In genomic region chr5:64768358-64769312, GRCh38 we compare ENCODE assay signal across 1 cellular context.
TF ChIP-seq lines count a peak whose summit lies in the region.

CWC27 (plus strand) TSS chr5:64768930; CDS start chr5:64769147, 217 bp downstream.
SREK1IP1 (minus strand) TSS chr5:64768691; CDS start chr5:64768517, 174 bp downstream.

TF ChIP-seq in HepG2, 621 proteins besides CTCF, POLR2A, EP300 and RAD21 (continued from another document and continues in another):
- no peak for TF ChIP-seq AHDC1 (CRISPR knock-in tag; IDR thresholded peaks at IDR 0.05; ENCODE audit: borderline replicate concordance)
- TF ChIP-seq ZNF570 (CRISPR knock-in tag; IDR thresholded peaks at IDR 0.05; ENCODE audit: borderline replicate concordance) = no peak
- TF ChIP-seq TEAD2 (CRISPR knock-in tag; IDR thresholded peaks at IDR 0.05) = no peak
- no peak for TF ChIP-seq BATF2 (CRISPR knock-in tag; IDR thresholded peaks at IDR 0.05)
- TF ChIP-seq ZNF761 (CRISPR knock-in tag; conservative IDR thresholded peaks at IDR 0.05) = peak; percentile 38; the same call in 1 of the 2 replicates
- TF ChIP-seq ZNF367 (CRISPR knock-in tag; IDR thresholded peaks at IDR 0.05; ENCODE audit: borderline replicate concordance) = no peak
- TF ChIP-seq SIN3A (IDR thresholded peaks at IDR 0.05; ENCODE audit: borderline replicate concordance, low read depth, low read length) = 0 out of 2 replicates have a peak, but pooled peaks have one; percentile 58
- no peak for TF ChIP-seq HNRNPH1 (optimal IDR thresholded peaks at IDR 0.05; ENCODE audit: low read depth, low read length)
- no peak; the same call in 1 of the 2 replicates for TF ChIP-seq HMG20A (CRISPR knock-in tag; IDR thresholded peaks at IDR 0.05; ENCODE audit: borderline replicate concordance)
- no peak for TF ChIP-seq CSRNP1 (CRISPR knock-in tag; IDR thresholded peaks at IDR 0.05)
- peak; percentile 57; the same call in 1 of the 2 replicates for TF ChIP-seq FOXA3 (CRISPR knock-in tag; IDR thresholded peaks at IDR 0.05)
- TF ChIP-seq IRF2 (CRISPR knock-in tag; IDR thresholded peaks at IDR 0.05) = peak; percentile 90
- TF ChIP-seq RBAK (CRISPR knock-in tag; IDR thresholded peaks at IDR 0.05) = no peak
- no peak for TF ChIP-seq MTF1 (CRISPR knock-in tag; IDR thresholded peaks at IDR 0.05)
- TF ChIP-seq PHF8 (CRISPR knock-in tag; IDR thresholded peaks at IDR 0.05) = peak; percentile 99
- no peak for TF ChIP-seq NCOA1 (CRISPR knock-in tag; IDR thresholded peaks at IDR 0.05)
- TF ChIP-seq HNRNPUL1 (IDR thresholded peaks at IDR 0.05; ENCODE audit: low read depth, low read length) = no peak
- TF ChIP-seq MXI1 (IDR thresholded peaks at IDR 0.05; ENCODE audit: borderline replicate concordance, low read depth, low read length) = no peak
- peak in 1 of 2 experiments; percentile 39; a peak in 1 of 4 replicates for TF ChIP-seq REST (IDR thresholded peaks at IDR 0.05; ENCODE audit: borderline replicate concordance in 1 of 2, low read depth in 1 of 2, low read length in 2 of 2)
- TF ChIP-seq SMAD9 (CRISPR knock-in tag; IDR thresholded peaks at IDR 0.05) = no peak
- TF ChIP-seq HCFC1 (IDR thresholded peaks at IDR 0.05; ENCODE audit: low read depth, low read length) = peak; percentile 64; the same call in 1 of the 2 replicates
- TF ChIP-seq MAZ (IDR thresholded peaks at IDR 0.05; ENCODE audit: borderline replicate concordance, low read depth, low read length) = peak; percentile 68; the same call in 1 of the 2 replicates
- TF ChIP-seq MAZ (CRISPR knock-in tag; IDR thresholded peaks at IDR 0.05; ENCODE audit: low read depth) = peak; percentile 78; the same call in 1 of the 2 replicates
- TF ChIP-seq KAT2B (IDR thresholded peaks at IDR 0.05; ENCODE audit: borderline replicate concordance, low read depth, low read length) = no peak
- peak; percentile 75 for TF ChIP-seq ARNT2 (CRISPR knock-in tag; IDR thresholded peaks at IDR 0.05; ENCODE audit: low read depth)
- no peak for TF ChIP-seq RFX5 (IDR thresholded peaks at IDR 0.05; ENCODE audit: low read depth, low read length)
- peak; percentile 13; the same call in 1 of the 2 replicates for TF ChIP-seq ZNF142 (CRISPR knock-in tag; IDR thresholded peaks at IDR 0.05)
- no peak for TF ChIP-seq ZXDC (CRISPR knock-in tag; IDR thresholded peaks at IDR 0.05)
- no peak for TF ChIP-seq CHCHD3 (CRISPR knock-in tag; IDR thresholded peaks at IDR 0.05)
- peak; percentile 73 for TF ChIP-seq MXD4 (CRISPR knock-in tag; IDR thresholded peaks at IDR 0.05)
- no peak for TF ChIP-seq GPN1 (CRISPR knock-in tag; IDR thresholded peaks at IDR 0.05; ENCODE audit: borderline replicate concordance)
- no peak for TF ChIP-seq ZNF552 (CRISPR knock-in tag; IDR thresholded peaks at IDR 0.05; ENCODE audit: borderline replicate concordance)
- peak; percentile 62; the same call in 1 of the 2 replicates for TF ChIP-seq TBX2 (CRISPR knock-in tag; IDR thresholded peaks at IDR 0.05; ENCODE audit: borderline replicate concordance)
- TF ChIP-seq GATA4 (IDR thresholded peaks at IDR 0.05; ENCODE audit: borderline replicate concordance, low read depth) = no peak
- TF ChIP-seq ZNF432 (CRISPR knock-in tag; IDR thresholded peaks at IDR 0.05; ENCODE audit: borderline replicate concordance) = no peak
- TF ChIP-seq CHD4 (IDR thresholded peaks at IDR 0.05; ENCODE audit: borderline replicate concordance, low read length) = no peak
- TF ChIP-seq TBL1XR1 (IDR thresholded peaks at IDR 0.05; ENCODE audit: borderline replicate concordance, low read length, partially characterized antibody) = no peak
